In genomic region chr19:6482343-6482686, GRCh38 we compare ENCODE assay signal across 10 cellular contexts. TPM values are rescaled to one million over a fixed set of nuclear protein-coding genes. Genes with fewer than 3 reads are reported as not detected.
DNase-seq lines count a peak whose midpoint lies in the region; ATAC-seq, FAIRE-seq and TF ChIP-seq lines count a peak whose summit lies in the region.
"Had no signal": no experiment of that assay in that cellular context is flagged by ENCODE, and none has a peak within 500 bp of the region (broad histone marks: within the 10 kb centered on the region; RNA-seq: fewer than 3 reads in every experiment).

No MANE protein-coding gene starts in this region.

- H3K9me3 Mint-ChIP-seq in activated T-helper 17 cell treated with anti-CD3 and anti-CD28 coated beads, Interleukin-2, amount 50 U/mL, for 72 hours: no peaks in the 10 kb centered on the region
- H3K9me3 Mint-ChIP-seq: nephron had no signal

- no peak for DNase-seq in Jurkat, Clone E6-1 (ENCODE audit: low read depth, low spot score)
- DNase-seq in small intestine: no peak
- DNase-seq in GM20000 (ENCODE audit: low spot score): no peak
- no peak for DNase-seq in foreskin keratinocyte
- DNase-seq: DMS79, NCI-H1105, NCI-H526 treated with DMSO at 0.1 percent for 48 hours had no signal

- H3K4me3 ChIP-seq in Jurkat, Clone E6-1 (ENCODE audit: low read length): peak overlapping the region; percentile 88; the same call in 1 of the 2 replicates
- H3K4me3 ChIP-seq in small intestine (ENCODE audit: low read depth in 1 of 2, low read length in 2 of 2): no peak overlapping the region

- no peaks in the 10 kb centered on the region for H3K9me3 ChIP-seq in small intestine (ENCODE audit: control insufficient read depth, low read depth)

- WGBS in small intestine, 3 donors: 88 to 94% (median 93%) methylated on average over 8 of the region's 8 CpGs

- H3K27ac ChIP-seq in small intestine (ENCODE audit: low read depth in 1 of 2, low read length in 1 of 2) (peak overlapping the region; percentile 67 to 82), foreskin keratinocyte (no peak overlapping the region)

- H3K36me3 ChIP-seq in small intestine (ENCODE audit: control insufficient read depth in 2 of 2, insufficient read depth in 2 of 2, low read length in 2 of 2): no peaks in the 10 kb centered on the region

- H3K27ac Mint-ChIP-seq in activated T-helper 17 cell treated with anti-CD3 and anti-CD28 coated beads, Interleukin-2, amount 50 U/mL, for 72 hours: peak overlapping the region; percentile 89
- H3K27ac Mint-ChIP-seq: nephron had no signal

- H3K27me3 ChIP-seq in small intestine (ENCODE audit: control insufficient read depth in 2 of 2, insufficient read depth in 2 of 2, low read length in 2 of 2) (no peaks in the 10 kb centered on the region), foreskin keratinocyte (no peaks in the 10 kb centered on the region)

- H3K4me1 ChIP-seq in small intestine (ENCODE audit: control insufficient read depth in 2 of 2, insufficient read depth in 1 of 2, low read depth in 1 of 2, low read length in 1 of 2) (no peaks in the 10 kb centered on the region), foreskin keratinocyte (no peaks in the 10 kb centered on the region)

- TF ChIP-seq CTCF in GM20000 (IDR thresholded peaks at IDR 0.05; ENCODE audit: extremely low read depth, missing control alignments) (no peak), foreskin keratinocyte (conservative IDR thresholded peaks at IDR 0.05) (no peak)

- H3K27me3 Mint-ChIP-seq in activated T-helper 17 cell treated with anti-CD3 and anti-CD28 coated beads, Interleukin-2, amount 50 U/mL, for 72 hours: no peaks in the 10 kb centered on the region

- no peak for FAIRE-seq in small intestine (lab: Jason Lieb, UNC)

- peak; percentile 20 for ATAC-seq in activated T-helper 17 cell treated with anti-CD3 and anti-CD28 coated beads, Interleukin-2, amount 50 U/mL, for 72 hours (replicated peaks)
- ATAC-seq in foreskin keratinocyte (no peak), HG03025 (IDR thresholded peaks at IDR 0.05; ENCODE audit: low FRiP score, unreplicated experiment) (no peak)

- peaks cover 17% of the 10 kb centered on the region for H3K4me1 Mint-ChIP-seq in activated T-helper 17 cell treated with anti-CD3 and anti-CD28 coated beads, Interleukin-2, amount 50 U/mL, for 72 hours
- H3K4me1 Mint-ChIP-seq: nephron had no signal

- peak overlapping the region; percentile 80 for H3K4me3 Mint-ChIP-seq in activated T-helper 17 cell treated with anti-CD3 and anti-CD28 coated beads, Interleukin-2, amount 50 U/mL, for 72 hours
- H3K4me3 Mint-ChIP-seq: nephron had no signal

- H3K36me3 Mint-ChIP-seq in activated T-helper 17 cell treated with anti-CD3 and anti-CD28 coated beads, Interleukin-2, amount 50 U/mL, for 72 hours (ENCODE audit: low read depth): peaks cover 4% of the 10 kb centered on the region

RNA-seq across cellular contexts. Expression of gene DENND1C, which starts 0.7 kb away (rescaled TPM):
- polyA plus RNA-seq in Jurkat, Clone E6-1 (2012; ENCODE audit: insufficient read depth, insufficient read length): 36.7 TPM
- total RNA-seq in activated T-helper 17 cell treated with anti-CD3 and anti-CD28 coated beads, Interleukin-2, amount 50 U/mL, for 72 hours: 10 to 100 TPM; 64.3 to 73.2 TPM
- polyA plus RNA-seq in small intestine: 10 to 100 TPM in 1 of 3 donors, 1 to 10 TPM in 2; 4.0 to 11.2 (median 8.1) TPM
- 0.07 and 0.10 TPM in 2 replicates for total RNA-seq in foreskin keratinocyte
- polyA plus RNA-seq in foreskin keratinocyte: 0.13 and 0.20 TPM in 2 replicates

RNA-seq across cellular contexts. Expression of gene CRB3, which starts 18.2 kb away (rescaled TPM):
- not detected for polyA plus RNA-seq in Jurkat, Clone E6-1 (2012; ENCODE audit: insufficient read depth, insufficient read length)
- 1 to 10 TPM in 1 of 2 donors, not detected in 1; 2.2 TPM for total RNA-seq in activated T-helper 17 cell treated with anti-CD3 and anti-CD28 coated beads, Interleukin-2, amount 50 U/mL, for 72 hours
- 100 to 1,000 TPM in 2 of 3 donors, 10 to 100 TPM in 1; 75.7 to 120 (median 114) TPM for polyA plus RNA-seq in small intestine
- 14.9 and 15.3 TPM in 2 replicates for total RNA-seq in foreskin keratinocyte
- 16.8 and 17.1 TPM in 2 replicates for polyA plus RNA-seq in foreskin keratinocyte

RNA-seq across cellular contexts. Expression of gene TUBB4A, which starts 19.8 kb away (rescaled TPM):
- polyA plus RNA-seq in Jurkat, Clone E6-1 (2012; ENCODE audit: insufficient read depth, insufficient read length): 49.6 TPM
- total RNA-seq in activated T-helper 17 cell treated with anti-CD3 and anti-CD28 coated beads, Interleukin-2, amount 50 U/mL, for 72 hours: 1 to 10 TPM; 2.6 to 2.7 TPM
- polyA plus RNA-seq in small intestine: 1 to 10 TPM in 2 of 3 donors, not detected in 1; 1.1 to 5.8 TPM
- total RNA-seq in foreskin keratinocyte: not detected in 2 replicates
- not detected in 2 replicates for polyA plus RNA-seq in foreskin keratinocyte

RNA-seq across cellular contexts. Expression of gene SLC25A23, which starts 22.7 kb away (rescaled TPM):
- 30.4 TPM for polyA plus RNA-seq in Jurkat, Clone E6-1 (2012; ENCODE audit: insufficient read depth, insufficient read length)
- total RNA-seq in activated T-helper 17 cell treated with anti-CD3 and anti-CD28 coated beads, Interleukin-2, amount 50 U/mL, for 72 hours: 1 to 10 TPM; 7.8 to 7.9 TPM
- polyA plus RNA-seq in small intestine (10 to 100 TPM; 24.1 to 87.0 (median 72.1) TPM), foreskin keratinocyte (19.0 and 22.1 TPM in 2 replicates)
- total RNA-seq in foreskin keratinocyte: 20.2 and 24.2 TPM in 2 replicates

RNA-seq across cellular contexts. Expression of gene TNFSF9, which starts 48.5 kb away (rescaled TPM):
- 6.3 TPM for polyA plus RNA-seq in Jurkat, Clone E6-1 (2012; ENCODE audit: insufficient read depth, insufficient read length)
- total RNA-seq in activated T-helper 17 cell treated with anti-CD3 and anti-CD28 coated beads, Interleukin-2, amount 50 U/mL, for 72 hours: 1 to 10 TPM; 2.9 to 6.0 TPM
- polyA plus RNA-seq in small intestine (under 1 TPM in 1 of 3 donors, not detected in 2; 0.37 TPM), foreskin keratinocyte (27.7 and 35.4 TPM in 2 replicates)
- 23.2 and 27.9 TPM in 2 replicates for total RNA-seq in foreskin keratinocyte

Comparison
In these comparisons a context has a peak if more than half of its experiments do, and no peak if none do; other contexts are left out.
1. RNA of gene DENND1C, which starts 0.7 kb away (total RNA-seq): 64.3 to 73.2 TPM in activated T-helper 17 cell treated with anti-CD3 and anti-CD28 coated beads, Interleukin-2, amount 50 U/mL, for 72 hours; 0.07 to 0.10 TPM in foreskin keratinocyte; every median in the first group is over 10 times any median in the second.